Comparison of ENCODE assay signal across 7 cellular contexts in genomic region chr6:82487895-82488294, GRCh38.
"Had no signal": no experiment of that assay in that cellular context is flagged by ENCODE, and none has a peak within 500 bp of the region (broad histone marks: within the 10 kb centered on the region; RNA-seq: fewer than 3 reads in every experiment).

No MANE protein-coding gene starts in this region.

- DNase-seq: IMR-90, KBM-7, KG1 had no signal

- H3K9ac ChIP-seq: KMS-11 had no signal

- ATAC-seq: HepG2 had no signal

- H3K27ac ChIP-seq: HL-60, KMS-11 had no signal

- H3K4me2 ChIP-seq: KMS-11 had no signal

- FAIRE-seq: HepG2, HTR-8/SVneo had no signal
